ENCODE assay signal across 8 cellular contexts in the genomic region with DNA sequence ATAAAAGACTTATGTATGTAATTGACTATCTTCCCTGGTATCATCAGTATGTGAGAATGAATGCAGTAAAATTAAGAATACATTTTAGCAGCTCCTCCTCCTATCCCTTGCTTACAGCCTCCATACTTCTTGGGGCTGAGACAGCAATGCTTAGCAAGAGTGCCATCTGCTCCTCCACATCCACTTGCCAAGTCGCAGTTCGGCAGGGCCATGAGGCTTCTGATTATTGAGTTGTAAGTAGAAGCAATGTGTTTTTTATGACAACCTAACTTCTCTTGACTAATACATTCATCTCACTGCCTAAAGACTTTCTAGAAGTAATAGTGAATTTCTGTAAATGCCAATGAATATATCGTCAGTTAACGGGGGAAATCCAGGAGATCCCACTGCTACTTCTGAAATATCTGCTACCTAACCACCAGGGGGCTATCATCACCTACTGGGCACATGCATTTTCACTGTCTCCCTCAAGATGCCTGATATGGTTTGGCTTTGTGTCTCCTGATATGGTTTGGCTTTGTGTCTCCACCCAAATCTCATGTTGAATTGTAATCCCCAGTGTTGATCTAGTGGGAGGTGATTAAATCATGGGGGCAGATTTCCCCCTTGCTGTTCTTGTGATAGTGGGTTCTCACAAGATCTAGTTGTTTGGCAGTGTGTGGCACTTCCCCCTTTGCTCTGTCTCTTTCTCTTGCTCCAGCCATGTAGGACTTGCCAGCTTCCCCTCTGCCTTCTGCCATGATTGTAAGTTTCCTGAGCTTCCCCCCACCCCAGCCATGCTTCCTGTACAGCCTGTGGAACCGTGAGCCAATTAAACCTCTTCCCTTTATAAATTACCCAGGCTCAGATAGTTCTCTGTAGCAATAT. TPM values are rescaled to one million over a fixed set of nuclear protein-coding genes. Genes with fewer than 3 reads are reported as not detected.
A peak's percentile ranks its signal among the peaks of the same experiment; 100 is the strongest.
DNase-seq lines count a peak whose midpoint lies in the region; ATAC-seq and TF ChIP-seq lines count a peak whose summit lies in the region.

No MANE protein-coding gene starts in this region.

- POLR2A ChIA-PET in PC-9 (lab: Charles Lee; ENCODE audit: unreplicated experiment) = no interaction called here

- no peak overlapping the region for H3K4me2 ChIP-seq in PC-9

- no peaks in the 10 kb centered on the region for H3K9me3 ChIP-seq in PC-9 (ENCODE audit: insufficient read depth, low read depth)

- no peak overlapping the region for H3K27ac ChIP-seq in PC-9
- no peak overlapping the region for H3K27ac ChIP-seq in substantia nigra (ENCODE audit: low read depth, low read length, poor library complexity, severe bottlenecking)

- ATAC-seq in GM21717 (IDR thresholded peaks at IDR 0.05; ENCODE audit: unreplicated experiment) = no peak

- TF ChIP-seq CTCF in PC-9 (conservative IDR thresholded peaks at IDR 0.05) = peak; percentile 62; the same call in 1 of the 2 replicates

- H4K20me1 ChIP-seq in PC-9 (ENCODE audit: insufficient read depth) = no peaks in the 10 kb centered on the region

- H3K4me1 ChIP-seq in PC-9 (replicated peaks; ENCODE audit: insufficient read depth) = no peaks in the 10 kb centered on the region

- BruUV-seq in PC-9 (replicated peaks; lab: Mats Ljungman, UMichigan) = no TSS peak

- no peaks in the 10 kb centered on the region for H3F3A ChIP-seq in PC-9 (ENCODE audit: insufficient read depth, low read depth)

- no peak overlapping the region for H2AFZ ChIP-seq in PC-9

- H3K4me3 ChIP-seq in PC-9 = no peak overlapping the region

- H3K36me3 ChIP-seq in PC-9 (ENCODE audit: low read depth) = no peaks in the 10 kb centered on the region

- no peaks in the 10 kb centered on the region for H3K27me3 ChIP-seq in PC-9 (ENCODE audit: insufficient read depth, low read depth)

- intact Hi-C loops in PC-9 (cut with micrococcal nuclease; ENCODE audit: unreplicated experiment) = no loop called here

- peak; percentile 39 for DNase-seq in NCI-H748 (lab: John Stamatoyannopoulos, UW; ENCODE audit: unreplicated experiment)
- DNase-seq in NCI-H748 treated with DMSO at 0.1 percent for 48 hours (lab: John Stamatoyannopoulos, UW) = no peak
- peak; percentile 45 for DNase-seq in HCEC 1CT
- DNase-seq in PC-9 = no peak
- DNase-seq in iPS DF 4.7 (ENCODE audit: extremely low read depth, low spot score) = peak; percentile 16
- no peak for DNase-seq in substantia nigra (lab: John Stamatoyannopoulos, UW)
- no peak for DNase-seq in NCI-H2029 (lab: John Stamatoyannopoulos, UW)

- no peaks in the 10 kb centered on the region; the same call in 1 of the 2 replicates for H3K9me2 ChIP-seq in PC-9 (ENCODE audit: insufficient read depth)

- no peaks in the 10 kb centered on the region for H3K79me2 ChIP-seq in PC-9 (ENCODE audit: low read depth)

- CTCF ChIA-PET in PC-9 (lab: Charles Lee) = no interaction called here

RNA-seq across cellular contexts. Expression of a gene that starts 59.6 kb away (rescaled TPM):
- 16.3 and 20.2 TPM in 2 replicates for total RNA-seq in PC-9 (2021)

Comparison
In these comparisons a context has a peak if more than half of its experiments do, and no peak if none do; other contexts are left out.
1. DNase-seq: peak in NCI-H748 (single experiment), HCEC 1CT (single experiment) and iPS DF 4.7 (single experiment); none in NCI-H748 treated with DMSO at 0.1 percent for 48 hours (single experiment), PC-9 (0 of 2), substantia nigra (0 of 49) and NCI-H2029 (single experiment).